In genomic region chr10:98303569-98303968, GRCh38 we compare ENCODE assay signal across 28 cellular contexts. TPM values are rescaled to one million over a fixed set of nuclear protein-coding genes. Genes with fewer than 3 reads are reported as not detected.
"Had no signal": no experiment of that assay in that cellular context is flagged by ENCODE, and none has a peak within 500 bp of the region (broad histone marks: within the 10 kb centered on the region; RNA-seq: fewer than 3 reads in every experiment).

No MANE protein-coding gene starts in this region.

- H3K27ac Mint-ChIP-seq: activated B cell treated with CpG ODN at 0.5 μM for 24 hours; activated CD8-positive, alpha-beta T cell treated with anti-CD3 and anti-CD28 coated beads for 36 hours; activated naive CD8-positive, alpha-beta T cell; activated T-helper 17 cell treated with anti-CD3 and anti-CD28 coated beads, Interleukin-2, amount 50 U/mL, for 72 hours; effector memory CD8-positive, alpha-beta T cell; T-helper 1 cell treated with Interleukin-12 subunit alpha and Interleukin-12 subunit beta and Interleukin-4 antibody, amounts not matched to agents 30 μg/mL and 1 μg/mL, for 36 hours had no signal

- H3K9me3 Mint-ChIP-seq: activated CD8-positive, alpha-beta T cell treated with anti-CD3 and anti-CD28 coated beads for 36 hours; activated T-cell treated with anti-CD3 and anti-CD28 coated beads, Interleukin-2, amount 50 U/mL, for 4 hours; activated T-helper 17 cell treated with anti-CD3 and anti-CD28 coated beads, Interleukin-2, amount 50 U/mL, for 72 hours; effector memory CD8-positive, alpha-beta T cell; T-helper 1 cell treated with Interleukin-12 subunit alpha and Interleukin-12 subunit beta and Interleukin-4 antibody, amounts not matched to agents 30 μg/mL and 1 μg/mL, for 36 hours had no signal

- H3K27ac ChIP-seq: brain microvascular endothelial cell, epithelial cell of prostate, esophagus squamous epithelium, gastroesophageal sphincter had no signal

- H3K4me3 Mint-ChIP-seq: activated B cell treated with CpG ODN at 0.5 μM for 24 hours; activated CD8-positive, alpha-beta T cell treated with anti-CD3 and anti-CD28 coated beads for 36 hours; activated naive CD8-positive, alpha-beta T cell; activated T-cell treated with anti-CD3 and anti-CD28 coated beads, Interleukin-2, amount 50 U/mL, for 4 hours; activated T-helper 17 cell treated with anti-CD3 and anti-CD28 coated beads, Interleukin-2, amount 50 U/mL, for 72 hours; effector memory CD8-positive, alpha-beta T cell; T-helper 1 cell treated with Interleukin-12 subunit alpha and Interleukin-12 subunit beta and Interleukin-4 antibody, amounts not matched to agents 30 μg/mL and 1 μg/mL, for 36 hours had no signal

- H3K36me3 ChIP-seq: brain microvascular endothelial cell, esophagus squamous epithelium, gastroesophageal sphincter, WERI-Rb-1 had no signal

- H3K36me3 Mint-ChIP-seq: activated naive CD8-positive, alpha-beta T cell had no signal

- DNase-seq: activated B cell treated with CpG ODN at 0.5 μM for 24 hours; activated CD4-positive, alpha-beta T cell treated with anti-CD3 and anti-CD28 coated beads for 48 hours; activated CD4-positive, alpha-beta T cell treated with anti-CD3 and anti-CD28 coated beads, Interleukin-2, amount 50 U/mL, for 1 hour; activated CD4-positive, alpha-beta T cell treated with anti-CD3 and anti-CD28 coated beads, Interleukin-2, amount 50 U/mL, for 48 hours; activated CD8-positive, alpha-beta memory T cell treated with anti-CD3 and anti-CD28 coated beads for 24 hours; activated CD8-positive, alpha-beta T cell treated with anti-CD3 and anti-CD28 coated beads for 36 hours; activated effector memory CD4-positive, alpha-beta T cell treated with Interleukin-2 at 50 U/mL for 16 hours; activated gamma-delta T cell treated with Interleukin-2 at 50 U/mL for 16 hours; activated naive CD4-positive, alpha-beta T cell treated with anti-CD3 and anti-CD28 coated beads, Interleukin-2, amount 50 U/mL, for 16 hours; activated naive CD4-positive, alpha-beta T cell treated with Interleukin-2 at 50 U/mL for 16 hours; activated T-cell treated with anti-CD3 and anti-CD28 coated beads, Interleukin-2, amount 50 U/mL, for 4 hours; amniotic stem cell; brain microvascular endothelial cell; cortex of kidney; dermis blood vessel endothelial cell; effector CD4-positive, alpha-beta T cell; effector memory CD8-positive, alpha-beta T cell; esophagus squamous epithelium; foreskin melanocyte; head of caudate nucleus; T-helper 9 cell; WERI-Rb-1 had no signal

- H3K4me3 ChIP-seq: esophagus squamous epithelium, gastroesophageal sphincter had no signal

- H3K4me1 Mint-ChIP-seq: activated B cell treated with CpG ODN at 0.5 μM for 24 hours; activated T-helper 17 cell treated with anti-CD3 and anti-CD28 coated beads, Interleukin-2, amount 50 U/mL, for 72 hours had no signal

RNA-seq across cellular contexts. Expression of gene LOXL4, which starts 35.6 kb away (rescaled TPM):
- total RNA-seq: activated B cell treated with CpG ODN at 0.5 μM for 24 hours; activated CD8-positive, alpha-beta T cell treated with anti-CD3 and anti-CD28 coated beads for 36 hours; activated T-cell treated with anti-CD3 and anti-CD28 coated beads, Interleukin-2, amount 50 U/mL, for 4 hours; activated T-helper 17 cell treated with anti-CD3 and anti-CD28 coated beads, Interleukin-2, amount 50 U/mL, for 72 hours; T-helper 2 cell treated with Interferon-gamma antibody and Interleukin-4, amounts not matched to agents 100 ng/mL and 5 ng/mL, for 36 hours had no signal
